Comparison of ENCODE assay signal across 1 cellular context in the genomic region with DNA sequence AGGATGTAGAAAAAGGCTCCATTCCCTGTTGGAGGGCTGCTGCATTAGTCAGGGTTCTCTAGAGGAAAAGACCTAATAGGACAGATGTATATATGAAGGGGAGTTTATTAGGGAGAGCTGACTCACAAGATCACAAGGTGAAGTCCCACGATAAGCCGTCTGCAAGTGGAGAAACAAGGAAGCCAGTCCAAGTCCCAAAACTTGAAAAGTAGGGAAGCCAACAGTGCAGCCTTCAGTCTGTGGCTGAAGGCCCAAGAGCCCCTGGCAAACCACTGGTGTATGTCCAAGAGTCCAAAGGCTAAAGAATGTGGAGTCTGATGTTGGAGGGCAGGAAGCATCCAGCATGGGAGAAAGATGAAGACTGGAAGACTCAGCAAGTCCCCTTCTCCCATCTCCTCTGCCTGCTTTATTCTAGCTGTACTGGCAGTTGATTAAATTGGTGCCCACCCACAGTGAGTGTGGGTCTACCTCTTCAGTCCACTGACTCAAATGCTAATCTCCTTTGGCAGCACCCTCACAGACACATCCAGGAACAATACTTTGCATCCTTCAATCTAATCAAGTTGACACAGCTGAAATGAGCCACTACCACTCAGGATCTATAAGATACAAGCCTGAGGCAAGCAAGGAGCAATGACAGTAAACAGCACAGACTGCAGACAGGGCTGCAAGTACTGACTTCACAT.
A peak's percentile ranks its signal among the peaks of the same experiment; 100 is the strongest.
TF ChIP-seq lines count a peak whose summit lies in the region.

No MANE protein-coding gene starts in this region.

TF ChIP-seq in K562, 482 proteins besides CTCF, POLR2A, EP300 and RAD21 (continued from another document):
- TF ChIP-seq, protein P1, sequence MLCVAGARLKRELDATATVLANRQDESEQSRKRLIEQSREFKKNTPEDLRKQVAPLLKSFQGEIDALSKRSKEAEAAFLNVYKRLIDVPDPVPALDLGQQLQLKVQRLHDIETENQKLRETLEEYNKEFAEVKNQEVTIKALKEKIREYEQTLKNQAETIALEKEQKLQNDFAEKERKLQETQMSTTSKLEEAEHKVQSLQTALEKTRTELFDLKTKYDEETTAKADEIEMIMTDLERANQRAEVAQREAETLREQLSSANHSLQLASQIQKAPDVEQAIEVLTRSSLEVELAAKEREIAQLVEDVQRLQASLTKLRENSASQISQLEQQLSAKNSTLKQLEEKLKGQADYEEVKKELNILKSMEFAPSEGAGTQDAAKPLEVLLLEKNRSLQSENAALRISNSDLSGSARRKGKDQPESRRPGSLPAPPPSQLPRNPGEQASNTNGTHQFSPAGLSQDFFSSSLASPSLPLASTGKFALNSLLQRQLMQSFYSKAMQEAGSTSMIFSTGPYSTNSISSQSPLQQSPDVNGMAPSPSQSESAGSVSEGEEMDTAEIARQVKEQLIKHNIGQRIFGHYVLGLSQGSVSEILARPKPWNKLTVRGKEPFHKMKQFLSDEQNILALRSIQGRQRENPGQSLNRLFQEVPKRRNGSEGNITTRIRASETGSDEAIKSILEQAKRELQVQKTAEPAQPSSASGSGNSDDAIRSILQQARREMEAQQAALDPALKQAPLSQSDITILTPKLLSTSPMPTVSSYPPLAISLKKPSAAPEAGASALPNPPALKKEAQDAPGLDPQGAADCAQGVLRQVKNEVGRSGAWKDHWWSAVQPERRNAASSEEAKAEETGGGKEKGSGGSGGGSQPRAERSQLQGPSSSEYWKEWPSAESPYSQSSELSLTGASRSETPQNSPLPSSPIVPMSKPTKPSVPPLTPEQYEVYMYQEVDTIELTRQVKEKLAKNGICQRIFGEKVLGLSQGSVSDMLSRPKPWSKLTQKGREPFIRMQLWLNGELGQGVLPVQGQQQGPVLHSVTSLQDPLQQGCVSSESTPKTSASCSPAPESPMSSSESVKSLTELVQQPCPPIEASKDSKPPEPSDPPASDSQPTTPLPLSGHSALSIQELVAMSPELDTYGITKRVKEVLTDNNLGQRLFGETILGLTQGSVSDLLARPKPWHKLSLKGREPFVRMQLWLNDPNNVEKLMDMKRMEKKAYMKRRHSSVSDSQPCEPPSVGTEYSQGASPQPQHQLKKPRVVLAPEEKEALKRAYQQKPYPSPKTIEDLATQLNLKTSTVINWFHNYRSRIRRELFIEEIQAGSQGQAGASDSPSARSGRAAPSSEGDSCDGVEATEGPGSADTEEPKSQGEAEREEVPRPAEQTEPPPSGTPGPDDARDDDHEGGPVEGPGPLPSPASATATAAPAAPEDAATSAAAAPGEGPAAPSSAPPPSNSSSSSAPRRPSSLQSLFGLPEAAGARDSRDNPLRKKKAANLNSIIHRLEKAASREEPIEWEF (CRISPR knock-in tag; IDR thresholded peaks at IDR 0.05), result no peak
- no peak; a peak in 1 of 4 replicates for TF ChIP-seq ARNT (IDR thresholded peaks at IDR 0.05)
- TF ChIP-seq, protein P2, sequence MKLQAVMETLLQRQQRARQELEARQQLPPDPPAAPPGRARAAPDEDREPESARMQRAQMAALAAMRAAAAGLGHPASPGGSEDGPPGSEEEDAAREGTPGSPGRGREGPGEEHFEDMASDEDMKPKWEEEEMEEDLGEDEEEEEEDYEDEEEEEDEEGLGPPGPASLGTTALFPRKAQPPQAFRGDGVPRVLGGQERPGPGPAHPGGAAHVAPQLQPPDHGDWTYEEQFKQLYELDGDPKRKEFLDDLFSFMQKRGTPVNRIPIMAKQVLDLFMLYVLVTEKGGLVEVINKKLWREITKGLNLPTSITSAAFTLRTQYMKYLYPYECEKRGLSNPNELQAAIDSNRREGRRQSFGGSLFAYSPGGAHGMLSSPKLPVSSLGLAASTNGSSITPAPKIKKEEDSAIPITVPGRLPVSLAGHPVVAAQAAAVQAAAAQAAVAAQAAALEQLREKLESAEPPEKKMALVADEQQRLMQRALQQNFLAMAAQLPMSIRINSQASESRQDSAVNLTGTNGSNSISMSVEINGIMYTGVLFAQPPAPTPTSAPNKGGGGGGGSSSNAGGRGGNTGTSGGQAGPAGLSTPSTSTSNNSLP (IDR thresholded peaks at IDR 0.05; ENCODE audit: borderline replicate concordance, low read depth, low read length), result 0 out of 2 replicates have a peak, but pooled peaks have one; percentile 58
- TF ChIP-seq BDP1 (IDR thresholded peaks at IDR 0.05; ENCODE audit: insufficient read depth, insufficient read length), result no peak
- 0 out of 2 replicates have a peak, but pooled peaks have one; percentile 20 for TF ChIP-seq MEF2D (tag; conservative IDR thresholded peaks at IDR 0.05; ENCODE audit: low read depth)
- TF ChIP-seq CBX3 (IDR thresholded peaks at IDR 0.05; ENCODE audit: borderline replicate concordance in 1 of 2, low read length in 2 of 2), result peak in 1 of 2 experiments; percentile 54; a peak in 1 of 3 replicates
- TF ChIP-seq ZNF197 (CRISPR knock-in tag; IDR thresholded peaks at IDR 0.05; ENCODE audit: low read depth), result no peak
- TF ChIP-seq, protein P3, sequence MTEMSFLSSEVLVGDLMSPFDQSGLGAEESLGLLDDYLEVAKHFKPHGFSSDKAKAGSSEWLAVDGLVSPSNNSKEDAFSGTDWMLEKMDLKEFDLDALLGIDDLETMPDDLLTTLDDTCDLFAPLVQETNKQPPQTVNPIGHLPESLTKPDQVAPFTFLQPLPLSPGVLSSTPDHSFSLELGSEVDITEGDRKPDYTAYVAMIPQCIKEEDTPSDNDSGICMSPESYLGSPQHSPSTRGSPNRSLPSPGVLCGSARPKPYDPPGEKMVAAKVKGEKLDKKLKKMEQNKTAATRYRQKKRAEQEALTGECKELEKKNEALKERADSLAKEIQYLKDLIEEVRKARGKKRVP (CRISPR knock-in tag; IDR thresholded peaks at IDR 0.05), result peak; percentile 59; the same call in 1 of the 2 replicates
- peak; percentile 80 for TF ChIP-seq SMARCC2 (IDR thresholded peaks at IDR 0.05; ENCODE audit: low read depth)
- TF ChIP-seq ZNF184 (CRISPR knock-in tag; IDR thresholded peaks at IDR 0.05), result no peak
- TF ChIP-seq TBL1XR1 (IDR thresholded peaks at IDR 0.05; ENCODE audit: low read length in 2 of 2), result peak in 1 of 2 experiments; percentile 19; a peak in 1 of 4 replicates
- TF ChIP-seq, protein P4, sequence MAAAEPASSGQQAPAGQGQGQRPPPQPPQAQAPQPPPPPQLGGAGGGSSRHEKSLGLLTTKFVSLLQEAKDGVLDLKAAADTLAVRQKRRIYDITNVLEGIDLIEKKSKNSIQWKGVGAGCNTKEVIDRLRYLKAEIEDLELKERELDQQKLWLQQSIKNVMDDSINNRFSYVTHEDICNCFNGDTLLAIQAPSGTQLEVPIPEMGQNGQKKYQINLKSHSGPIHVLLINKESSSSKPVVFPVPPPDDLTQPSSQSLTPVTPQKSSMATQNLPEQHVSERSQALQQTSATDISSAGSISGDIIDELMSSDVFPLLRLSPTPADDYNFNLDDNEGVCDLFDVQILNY (CRISPR knock-in tag; IDR thresholded peaks at IDR 0.05), result no peak
- TF ChIP-seq C11orf30 (IDR thresholded peaks at IDR 0.05; ENCODE audit: low read depth), result 0 out of 2 replicates have a peak, but pooled peaks have one; percentile 36
- TF ChIP-seq, protein P5, sequence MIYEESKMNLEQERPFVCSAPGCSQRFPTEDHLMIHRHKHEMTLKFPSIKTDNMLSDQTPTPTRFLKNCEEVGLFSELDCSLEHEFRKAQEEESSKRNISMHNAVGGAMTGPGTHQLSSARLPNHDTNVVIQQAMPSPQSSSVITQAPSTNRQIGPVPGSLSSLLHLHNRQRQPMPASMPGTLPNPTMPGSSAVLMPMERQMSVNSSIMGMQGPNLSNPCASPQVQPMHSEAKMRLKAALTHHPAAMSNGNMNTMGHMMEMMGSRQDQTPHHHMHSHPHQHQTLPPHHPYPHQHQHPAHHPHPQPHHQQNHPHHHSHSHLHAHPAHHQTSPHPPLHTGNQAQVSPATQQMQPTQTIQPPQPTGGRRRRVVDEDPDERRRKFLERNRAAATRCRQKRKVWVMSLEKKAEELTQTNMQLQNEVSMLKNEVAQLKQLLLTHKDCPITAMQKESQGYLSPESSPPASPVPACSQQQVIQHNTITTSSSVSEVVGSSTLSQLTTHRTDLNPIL (CRISPR knock-in tag; IDR thresholded peaks at IDR 0.05), result no peak
- TF ChIP-seq TEAD4 (IDR thresholded peaks at IDR 0.05; ENCODE audit: low read length), result peak; percentile 74
- TF ChIP-seq TEAD4 (CRISPR knock-in tag; IDR thresholded peaks at IDR 0.05; ENCODE audit: borderline replicate concordance), result no peak
- peak; percentile 65 for TF ChIP-seq NFE2 (IDR thresholded peaks at IDR 0.05; ENCODE audit: low read depth)
- TF ChIP-seq CBFA2T2 (conservative IDR thresholded peaks at IDR 0.05), result peak; percentile 83
- 0 out of 2 replicates have a peak, but pooled peaks have one; percentile 6 for TF ChIP-seq SPI1 (IDR thresholded peaks at IDR 0.05; ENCODE audit: borderline replicate concordance, low read depth, low read length)
- TF ChIP-seq FOXP1 (CRISPR knock-in tag; IDR thresholded peaks at IDR 0.05), result no peak
- no peak for TF ChIP-seq BMI1 (IDR thresholded peaks at IDR 0.05; ENCODE audit: low read length)
- TF ChIP-seq ZNF384 (IDR thresholded peaks at IDR 0.05; ENCODE audit: low read depth, low read length), result no peak
- TF ChIP-seq FOXM1 (IDR thresholded peaks at IDR 0.05; ENCODE audit: low read depth), result peak; percentile 62
- no peak for TF ChIP-seq FOXM1 (CRISPR knock-in tag; IDR thresholded peaks at IDR 0.05; ENCODE audit: low read depth)
- peak; percentile 17; the same call in 1 of the 2 replicates for TF ChIP-seq NBN (IDR thresholded peaks at IDR 0.05; ENCODE audit: low read depth)
- TF ChIP-seq ZNF584 (CRISPR knock-in tag; IDR thresholded peaks at IDR 0.05; ENCODE audit: low read depth), result 0 out of 2 replicates have a peak, but pooled peaks have one; percentile 28
- TF ChIP-seq ZNF561 (CRISPR knock-in tag; conservative IDR thresholded peaks at IDR 0.05), result no peak
- peak; percentile 21 for TF ChIP-seq KDM5B (IDR thresholded peaks at IDR 0.05; ENCODE audit: insufficient replicate concordance, low read depth, low read length)
- 0 out of 2 replicates have a peak, but pooled peaks have one; percentile 52 for TF ChIP-seq GATAD2A (IDR thresholded peaks at IDR 0.05)
- TF ChIP-seq, protein P6, sequence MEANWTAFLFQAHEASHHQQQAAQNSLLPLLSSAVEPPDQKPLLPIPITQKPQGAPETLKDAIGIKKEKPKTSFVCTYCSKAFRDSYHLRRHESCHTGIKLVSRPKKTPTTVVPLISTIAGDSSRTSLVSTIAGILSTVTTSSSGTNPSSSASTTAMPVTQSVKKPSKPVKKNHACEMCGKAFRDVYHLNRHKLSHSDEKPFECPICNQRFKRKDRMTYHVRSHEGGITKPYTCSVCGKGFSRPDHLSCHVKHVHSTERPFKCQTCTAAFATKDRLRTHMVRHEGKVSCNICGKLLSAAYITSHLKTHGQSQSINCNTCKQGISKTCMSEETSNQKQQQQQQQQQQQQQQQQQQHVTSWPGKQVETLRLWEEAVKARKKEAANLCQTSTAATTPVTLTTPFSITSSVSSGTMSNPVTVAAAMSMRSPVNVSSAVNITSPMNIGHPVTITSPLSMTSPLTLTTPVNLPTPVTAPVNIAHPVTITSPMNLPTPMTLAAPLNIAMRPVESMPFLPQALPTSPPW (CRISPR knock-in tag; IDR thresholded peaks at IDR 0.05), result peak; percentile 15; the same call in 1 of the 2 replicates
- 0 out of 2 replicates have a peak, but pooled peaks have one; percentile 17 for TF ChIP-seq TARDBP (IDR thresholded peaks at IDR 0.05)
- 0 out of 2 replicates have a peak, but pooled peaks have one; percentile 21 for TF ChIP-seq ZNF175 (CRISPR knock-in tag; IDR thresholded peaks at IDR 0.05; ENCODE audit: low read depth)
- TF ChIP-seq, protein P7, sequence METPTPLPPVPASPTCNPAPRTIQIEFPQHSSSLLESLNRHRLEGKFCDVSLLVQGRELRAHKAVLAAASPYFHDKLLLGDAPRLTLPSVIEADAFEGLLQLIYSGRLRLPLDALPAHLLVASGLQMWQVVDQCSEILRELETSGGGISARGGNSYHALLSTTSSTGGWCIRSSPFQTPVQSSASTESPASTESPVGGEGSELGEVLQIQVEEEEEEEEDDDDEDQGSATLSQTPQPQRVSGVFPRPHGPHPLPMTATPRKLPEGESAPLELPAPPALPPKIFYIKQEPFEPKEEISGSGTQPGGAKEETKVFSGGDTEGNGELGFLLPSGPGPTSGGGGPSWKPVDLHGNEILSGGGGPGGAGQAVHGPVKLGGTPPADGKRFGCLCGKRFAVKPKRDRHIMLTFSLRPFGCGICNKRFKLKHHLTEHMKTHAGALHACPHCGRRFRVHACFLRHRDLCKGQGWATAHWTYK (CRISPR knock-in tag; IDR thresholded peaks at IDR 0.05), result no peak
- TF ChIP-seq NR2C1 (IDR thresholded peaks at IDR 0.05), result no peak
- no peak for TF ChIP-seq NR2C1 (tag; IDR thresholded peaks at IDR 0.05)
- peak; percentile 88 for TF ChIP-seq CBFA2T3 (IDR thresholded peaks at IDR 0.05)
- TF ChIP-seq DMBX1 (CRISPR knock-in tag; IDR thresholded peaks at IDR 0.05; ENCODE audit: borderline replicate concordance), result no peak
- peak; percentile 40; the same call in 1 of the 2 replicates for TF ChIP-seq STAT5A (IDR thresholded peaks at IDR 0.05; ENCODE audit: borderline replicate concordance, low read length)
- no peak for TF ChIP-seq TAF7 (tag; IDR thresholded peaks at IDR 0.05)
- peak; percentile 94 for TF ChIP-seq FOSL1 (tag; conservative IDR thresholded peaks at IDR 0.05)
- no peak for TF ChIP-seq HNRNPUL1 (IDR thresholded peaks at IDR 0.05; ENCODE audit: low read length)
- no peak for TF ChIP-seq PURB (CRISPR knock-in tag; IDR thresholded peaks at IDR 0.05; ENCODE audit: low read depth)
- TF ChIP-seq, protein P8, sequence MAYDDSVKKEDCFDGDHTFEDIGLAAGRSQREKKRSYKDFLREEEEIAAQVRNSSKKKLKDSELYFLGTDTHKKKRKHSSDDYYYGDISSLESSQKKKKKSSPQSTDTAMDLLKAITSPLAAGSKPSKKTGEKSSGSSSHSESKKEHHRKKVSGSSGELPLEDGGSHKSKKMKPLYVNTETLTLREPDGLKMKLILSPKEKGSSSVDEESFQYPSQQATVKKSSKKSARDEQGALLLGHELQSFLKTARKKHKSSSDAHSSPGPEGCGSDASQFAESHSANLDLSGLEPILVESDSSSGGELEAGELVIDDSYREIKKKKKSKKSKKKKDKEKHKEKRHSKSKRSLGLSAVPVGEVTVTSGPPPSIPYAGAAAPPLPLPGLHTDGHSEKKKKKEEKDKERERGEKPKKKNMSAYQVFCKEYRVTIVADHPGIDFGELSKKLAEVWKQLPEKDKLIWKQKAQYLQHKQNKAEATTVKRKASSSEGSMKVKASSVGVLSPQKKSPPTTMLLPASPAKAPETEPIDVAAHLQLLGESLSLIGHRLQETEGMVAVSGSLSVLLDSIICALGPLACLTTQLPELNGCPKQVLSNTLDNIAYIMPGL (CRISPR knock-in tag; IDR thresholded peaks at IDR 0.05), result no peak
- TF ChIP-seq EWSR1 (IDR thresholded peaks at IDR 0.05; ENCODE audit: borderline replicate concordance, low read depth, partially characterized antibody), result no peak
- TF ChIP-seq, protein P9, sequence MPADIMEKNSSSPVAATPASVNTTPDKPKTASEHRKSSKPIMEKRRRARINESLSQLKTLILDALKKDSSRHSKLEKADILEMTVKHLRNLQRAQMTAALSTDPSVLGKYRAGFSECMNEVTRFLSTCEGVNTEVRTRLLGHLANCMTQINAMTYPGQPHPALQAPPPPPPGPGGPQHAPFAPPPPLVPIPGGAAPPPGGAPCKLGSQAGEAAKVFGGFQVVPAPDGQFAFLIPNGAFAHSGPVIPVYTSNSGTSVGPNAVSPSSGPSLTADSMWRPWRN (IDR thresholded peaks at IDR 0.05; ENCODE audit: low read depth), result no peak
- no peak for TF ChIP-seq ZNF347 (CRISPR knock-in tag; IDR thresholded peaks at IDR 0.05; ENCODE audit: low read depth)
- TF ChIP-seq TGIF2 (CRISPR knock-in tag; IDR thresholded peaks at IDR 0.05), result no peak
- peak; percentile 61 for TF ChIP-seq JUN (IDR thresholded peaks at IDR 0.05; ENCODE audit: borderline replicate concordance, low read depth, low read length)
- no peak for TF ChIP-seq JUN (CRISPR knock-in tag; IDR thresholded peaks at IDR 0.05; ENCODE audit: borderline replicate concordance)
- peak; percentile 46 for TF ChIP-seq CCNT2 (IDR thresholded peaks at IDR 0.05; ENCODE audit: borderline replicate concordance, extremely low read depth, insufficient read length, low read depth, low read length)
